ENCODE assay signal across 9 cellular contexts in genomic region chr3:152323834-152324233, GRCh38. TPM values are rescaled to one million over a fixed set of nuclear protein-coding genes. Genes with fewer than 3 reads are reported as not detected.
A peak's percentile ranks its signal among the peaks of the same experiment; 100 is the strongest.
DNase-seq lines count a peak whose midpoint lies in the region; ATAC-seq and TF ChIP-seq lines count a peak whose summit lies in the region.
"Had no signal": no experiment of that assay in that cellular context is flagged by ENCODE, and none has a peak within 500 bp of the region (broad histone marks: within the 10 kb centered on the region; RNA-seq: fewer than 3 reads in every experiment).

No MANE protein-coding gene starts in this region.

- H3K9me3 Mint-ChIP-seq in activated T-helper 17 cell treated with anti-CD3 and anti-CD28 coated beads, Interleukin-2, amount 50 U/mL, for 72 hours, result no peaks in the 10 kb centered on the region

- H3K36me3 Mint-ChIP-seq in activated T-helper 17 cell treated with anti-CD3 and anti-CD28 coated beads, Interleukin-2, amount 50 U/mL, for 72 hours (ENCODE audit: low read depth), result peaks cover 70% of the 10 kb centered on the region

- WGBS in mammary epithelial cell (ENCODE audit: low coverage, missing lambda C conversion rate), result 70% methylated on average over 4 of the region's 4 CpGs

- H2AFZ ChIP-seq in mammary epithelial cell (ENCODE audit: low read depth, low read length), result no peak overlapping the region

- intact Hi-C loops in breast epithelium (cut with DNase I; ENCODE audit: low total_unique reads) (no loop called here), mammary epithelial cell (cut with micrococcal nuclease) (no loop called here)

- peak overlapping the region; percentile 52 for H3K4me3 Mint-ChIP-seq in activated T-helper 17 cell treated with anti-CD3 and anti-CD28 coated beads, Interleukin-2, amount 50 U/mL, for 72 hours

- TF ChIP-seq CTCF in breast epithelium (IDR thresholded peaks at IDR 0.05) (no peak), mammary epithelial cell (conservative IDR thresholded peaks at IDR 0.05 in 1 of 2, IDR thresholded peaks at IDR 0.05 in 1 of 2; ENCODE audit: extremely low read depth in 1 of 2, insufficient read depth in 1 of 2, low read depth in 1 of 2, low read length in 2 of 2) (no peak)

- peak overlapping the region; percentile 88 for H3K27ac Mint-ChIP-seq in activated T-helper 17 cell treated with anti-CD3 and anti-CD28 coated beads, Interleukin-2, amount 50 U/mL, for 72 hours

- H3K9me3 ChIP-seq in breast epithelium, result no peaks in the 10 kb centered on the region
- H3K9me3 ChIP-seq in mammary epithelial cell (replicated peaks; ENCODE audit: insufficient read depth, low read length), result no peaks in the 10 kb centered on the region

- H3K79me2 ChIP-seq in mammary epithelial cell (ENCODE audit: insufficient read depth, low read length), result peaks cover 86% of the 10 kb centered on the region

- H3K9ac ChIP-seq in mammary epithelial cell (ENCODE audit: insufficient read depth, low read length), result no peak overlapping the region

- BruUV-seq in mammary epithelial cell (replicated peaks; lab: Mats Ljungman, UMichigan), result no TSS peak

- H3K27ac ChIP-seq in breast epithelium (peak overlapping the region; percentile 8 to 48), mammary epithelial cell (ENCODE audit: insufficient read depth, low read depth, low read length) (no peak overlapping the region)

- H3K27me3 Mint-ChIP-seq in activated T-helper 17 cell treated with anti-CD3 and anti-CD28 coated beads, Interleukin-2, amount 50 U/mL, for 72 hours, result no peaks in the 10 kb centered on the region

- in situ Hi-C loops in mammary epithelial cell (cut with MboI; ENCODE audit: low sequenced_read_pairs in 2 of 2), result no loop called here

- H3K27me3 ChIP-seq in breast epithelium (no peaks in the 10 kb centered on the region), mammary epithelial cell (ENCODE audit: insufficient read depth, low read length) (no peaks in the 10 kb centered on the region)

- peaks cover 63% of the 10 kb centered on the region for H3K4me1 Mint-ChIP-seq in activated T-helper 17 cell treated with anti-CD3 and anti-CD28 coated beads, Interleukin-2, amount 50 U/mL, for 72 hours

- H3K4me3 ChIP-seq in breast epithelium, result peak overlapping the region in 1 of 3 donors; percentile 3
- no peak overlapping the region for H3K4me3 ChIP-seq in mammary epithelial cell (replicated peaks in 1 of 3; ENCODE audit: insufficient read depth in 1 of 3, low read depth in 2 of 3, low read length in 3 of 3)

- H3K4me2 ChIP-seq in mammary epithelial cell (ENCODE audit: insufficient read depth, low read depth, low read length), result no peak overlapping the region

- CTCF ChIA-PET in mammary epithelial cell (lab: Charles Lee; ENCODE audit: low non-redundant PET), result no interaction called here

- no peak for TF ChIP-seq POLR2A in breast epithelium (IDR thresholded peaks at IDR 0.05)

- ATAC-seq in HG02885 (IDR thresholded peaks at IDR 0.05; ENCODE audit: poor library complexity, unreplicated experiment) (peak; percentile 65), SK-N-SH treated with all-trans-retinoic acid at 6 μM for 48 hours (no peak)
- ATAC-seq in activated T-helper 17 cell treated with anti-CD3 and anti-CD28 coated beads, Interleukin-2, amount 50 U/mL, for 72 hours (replicated peaks), result peak; percentile 85

- dilution Hi-C loops in mammary epithelial cell (cut with HindIII; ENCODE audit: low sequenced_read_pairs), result no loop called here

- no peaks in the 10 kb centered on the region for H4K20me1 ChIP-seq in mammary epithelial cell (ENCODE audit: insufficient read depth, low read length)

- H3K4me1 ChIP-seq in breast epithelium (peaks cover 0 to 8% of the 10 kb centered on the region in 2 donors), mammary epithelial cell (ENCODE audit: insufficient read depth, low read length) (peaks cover 8% of the 10 kb centered on the region)

- DNase-seq in breast epithelium (ENCODE audit: low spot score in 2 of 2) (no peak), mammary epithelial cell (no peak), superior temporal gyrus (ENCODE audit: extremely low spot score) (peak; percentile 35), mesenteric fat pad (ENCODE audit: low spot score) (no peak), NCI-H524 treated with DMSO at 0.1 percent for 48 hours (lab: John Stamatoyannopoulos, UW) (no peak)
- DNase-seq: NCI-H524 had no signal

- H3K36me3 ChIP-seq in breast epithelium, result no peaks in the 10 kb centered on the region
- H3K36me3 ChIP-seq in mammary epithelial cell (ENCODE audit: insufficient read depth, low read length), result peaks cover 2% of the 10 kb centered on the region

TF ChIP-seq in SK-N-SH treated with all-trans-retinoic acid at 6 μM for 48 hours, 23 proteins besides CTCF, POLR2A, EP300 and RAD21:
- TF ChIP-seq ZFP3 (CRISPR knock-in tag; IDR thresholded peaks at IDR 0.05) (no peak), ZFP30 (CRISPR knock-in tag; IDR thresholded peaks at IDR 0.05) (no peak), TCF4 (CRISPR knock-in tag; IDR thresholded peaks at IDR 0.05; ENCODE audit: borderline replicate concordance) (no peak), ZNF565 (CRISPR knock-in tag; conservative IDR thresholded peaks at IDR 0.05; ENCODE audit: low read depth) (no peak), ZNF8 (CRISPR knock-in tag; IDR thresholded peaks at IDR 0.05) (no peak), PATZ1 (CRISPR knock-in tag; IDR thresholded peaks at IDR 0.05; ENCODE audit: borderline replicate concordance) (no peak), OSR1 (CRISPR knock-in tag; IDR thresholded peaks at IDR 0.05) (no peak), ARNTL (CRISPR knock-in tag; IDR thresholded peaks at IDR 0.05; ENCODE audit: borderline replicate concordance, low read depth) (no peak), CSDC2 (CRISPR knock-in tag; IDR thresholded peaks at IDR 0.05) (no peak), ISL1 (CRISPR knock-in tag; IDR thresholded peaks at IDR 0.05) (no peak), SNAI2 (CRISPR knock-in tag; IDR thresholded peaks at IDR 0.05) (no peak), ESRRG (CRISPR knock-in tag; IDR thresholded peaks at IDR 0.05) (no peak), BACH2 (CRISPR knock-in tag; IDR thresholded peaks at IDR 0.05; ENCODE audit: borderline replicate concordance) (no peak), PPARA (CRISPR knock-in tag; IDR thresholded peaks at IDR 0.05; ENCODE audit: borderline replicate concordance) (no peak), CREB5 (CRISPR knock-in tag; IDR thresholded peaks at IDR 0.05; ENCODE audit: low read depth) (no peak), POU6F1 (CRISPR knock-in tag; IDR thresholded peaks at IDR 0.05; ENCODE audit: borderline replicate concordance, low read depth) (no peak), ZNF70 (CRISPR knock-in tag; IDR thresholded peaks at IDR 0.05) (no peak), ZC3H10 (CRISPR knock-in tag; IDR thresholded peaks at IDR 0.05) (no peak)

RNA-seq across cellular contexts. Expression of gene MBNL1, which starts 55.1 kb away (rescaled TPM):
- total RNA-seq in breast epithelium, result 100 to 1,000 TPM; 314 to 702 (median 353) TPM
- total RNA-seq in mammary epithelial cell, result 100 to 1,000 TPM; 107 to 188 TPM
- polyA plus RNA-seq in mammary epithelial cell, result 69.5 TPM
- polyA minus RNA-seq in mammary epithelial cell, result 363 TPM
- total RNA-seq in activated T-helper 17 cell treated with anti-CD3 and anti-CD28 coated beads, Interleukin-2, amount 50 U/mL, for 72 hours, result 100 to 1,000 TPM; 322 to 452 TPM
- total RNA-seq in mesenteric fat pad, result 284 TPM
